Comparison of ENCODE assay signal across 1 cellular context in the genomic region with DNA sequence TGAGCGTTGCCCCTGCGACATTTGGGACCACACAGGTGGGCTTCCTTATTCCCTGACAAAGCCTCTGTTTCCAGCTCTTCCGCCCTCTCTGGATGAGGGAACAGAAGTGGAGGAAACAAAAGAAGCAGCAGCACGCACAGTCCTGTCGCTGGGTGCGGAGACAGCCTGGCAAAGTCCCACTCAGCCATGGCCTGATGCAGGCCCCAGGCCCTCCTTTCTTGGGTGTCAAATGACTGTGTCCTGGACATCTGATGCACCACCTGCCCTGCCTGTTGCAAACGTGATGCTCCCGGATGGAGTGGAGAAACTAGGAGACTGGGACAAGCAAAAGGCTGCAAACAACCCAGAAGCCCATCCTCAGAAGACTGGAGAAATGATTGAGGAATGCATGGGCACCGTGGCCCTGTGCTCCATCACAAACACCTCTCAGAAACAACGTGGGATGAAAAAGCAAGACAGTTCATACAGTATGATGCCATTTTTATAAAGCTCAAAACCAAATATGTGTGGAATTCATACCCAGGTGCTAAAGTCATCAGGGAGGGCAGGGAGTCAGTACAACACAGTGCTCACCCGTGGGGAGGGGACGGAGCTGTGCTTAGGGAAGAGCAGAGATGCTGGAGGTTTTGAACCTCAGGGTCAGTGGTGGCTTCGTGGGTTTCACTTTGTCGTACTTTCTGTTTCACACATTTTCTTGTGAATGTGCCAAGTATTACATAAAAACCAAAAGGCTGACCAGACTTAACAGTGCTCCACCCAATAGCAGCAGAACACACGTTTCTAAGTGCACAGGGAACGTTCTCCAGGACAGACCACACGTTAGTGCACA.
TF ChIP-seq lines count a peak whose summit lies in the region.

No MANE protein-coding gene starts in this region.

TF ChIP-seq in HepG2, 621 proteins besides CTCF, POLR2A, EP300 and RAD21:
- TF ChIP-seq, protein P1, sequence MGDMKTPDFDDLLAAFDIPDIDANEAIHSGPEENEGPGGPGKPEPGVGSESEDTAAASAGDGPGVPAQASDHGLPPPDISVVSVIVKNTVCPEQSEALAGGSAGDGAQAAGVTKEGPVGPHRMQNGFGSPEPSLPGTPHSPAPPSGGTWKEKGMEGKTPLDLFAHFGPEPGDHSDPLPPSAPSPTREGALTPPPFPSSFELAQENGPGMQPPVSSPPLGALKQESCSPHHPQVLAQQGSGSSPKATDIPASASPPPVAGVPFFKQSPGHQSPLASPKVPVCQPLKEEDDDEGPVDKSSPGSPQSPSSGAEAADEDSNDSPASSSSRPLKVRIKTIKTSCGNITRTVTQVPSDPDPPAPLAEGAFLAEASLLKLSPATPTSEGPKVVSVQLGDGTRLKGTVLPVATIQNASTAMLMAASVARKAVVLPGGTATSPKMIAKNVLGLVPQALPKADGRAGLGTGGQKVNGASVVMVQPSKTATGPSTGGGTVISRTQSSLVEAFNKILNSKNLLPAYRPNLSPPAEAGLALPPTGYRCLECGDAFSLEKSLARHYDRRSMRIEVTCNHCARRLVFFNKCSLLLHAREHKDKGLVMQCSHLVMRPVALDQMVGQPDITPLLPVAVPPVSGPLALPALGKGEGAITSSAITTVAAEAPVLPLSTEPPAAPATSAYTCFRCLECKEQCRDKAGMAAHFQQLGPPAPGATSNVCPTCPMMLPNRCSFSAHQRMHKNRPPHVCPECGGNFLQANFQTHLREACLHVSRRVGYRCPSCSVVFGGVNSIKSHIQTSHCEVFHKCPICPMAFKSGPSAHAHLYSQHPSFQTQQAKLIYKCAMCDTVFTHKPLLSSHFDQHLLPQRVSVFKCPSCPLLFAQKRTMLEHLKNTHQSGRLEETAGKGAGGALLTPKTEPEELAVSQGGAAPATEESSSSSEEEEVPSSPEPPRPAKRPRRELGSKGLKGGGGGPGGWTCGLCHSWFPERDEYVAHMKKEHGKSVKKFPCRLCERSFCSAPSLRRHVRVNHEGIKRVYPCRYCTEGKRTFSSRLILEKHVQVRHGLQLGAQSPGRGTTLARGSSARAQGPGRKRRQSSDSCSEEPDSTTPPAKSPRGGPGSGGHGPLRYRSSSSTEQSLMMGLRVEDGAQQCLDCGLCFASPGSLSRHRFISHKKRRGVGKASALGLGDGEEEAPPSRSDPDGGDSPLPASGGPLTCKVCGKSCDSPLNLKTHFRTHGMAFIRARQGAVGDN (CRISPR knock-in tag; IDR thresholded peaks at IDR 0.05) = peak; percentile 21; the same call in 1 of the 2 replicates
- TF ChIP-seq AKAP8 (CRISPR knock-in tag; IDR thresholded peaks at IDR 0.05) (0 out of 2 replicates have a peak, but pooled peaks have one; percentile 41), TBX2 (CRISPR knock-in tag; IDR thresholded peaks at IDR 0.05; ENCODE audit: borderline replicate concordance) (0 out of 2 replicates have a peak, but pooled peaks have one; percentile 5), POLR2G (IDR thresholded peaks at IDR 0.05; ENCODE audit: low read depth, low read length) (0 out of 2 replicates have a peak, but pooled peaks have one; percentile 35), AGO1 (IDR thresholded peaks at IDR 0.05; ENCODE audit: low read depth, low read length, poor library complexity, severe bottlenecking) (peak; percentile 69), ZBTB38 (CRISPR knock-in tag; IDR thresholded peaks at IDR 0.05) (no peak), ZFX (CRISPR knock-in tag; IDR thresholded peaks at IDR 0.05; ENCODE audit: low read depth) (peak; percentile 20; the same call in 1 of the 2 replicates)
- TF ChIP-seq, protein P2, sequence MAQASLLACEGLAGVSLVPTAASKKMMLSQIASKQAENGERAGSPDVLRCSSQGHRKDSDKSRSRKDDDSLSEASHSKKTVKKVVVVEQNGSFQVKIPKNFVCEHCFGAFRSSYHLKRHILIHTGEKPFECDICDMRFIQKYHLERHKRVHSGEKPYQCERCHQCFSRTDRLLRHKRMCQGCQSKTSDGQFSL (CRISPR knock-in tag; IDR thresholded peaks at IDR 0.05) = no peak
